12 cellular contexts compared by ENCODE assay signal in the genomic region with DNA sequence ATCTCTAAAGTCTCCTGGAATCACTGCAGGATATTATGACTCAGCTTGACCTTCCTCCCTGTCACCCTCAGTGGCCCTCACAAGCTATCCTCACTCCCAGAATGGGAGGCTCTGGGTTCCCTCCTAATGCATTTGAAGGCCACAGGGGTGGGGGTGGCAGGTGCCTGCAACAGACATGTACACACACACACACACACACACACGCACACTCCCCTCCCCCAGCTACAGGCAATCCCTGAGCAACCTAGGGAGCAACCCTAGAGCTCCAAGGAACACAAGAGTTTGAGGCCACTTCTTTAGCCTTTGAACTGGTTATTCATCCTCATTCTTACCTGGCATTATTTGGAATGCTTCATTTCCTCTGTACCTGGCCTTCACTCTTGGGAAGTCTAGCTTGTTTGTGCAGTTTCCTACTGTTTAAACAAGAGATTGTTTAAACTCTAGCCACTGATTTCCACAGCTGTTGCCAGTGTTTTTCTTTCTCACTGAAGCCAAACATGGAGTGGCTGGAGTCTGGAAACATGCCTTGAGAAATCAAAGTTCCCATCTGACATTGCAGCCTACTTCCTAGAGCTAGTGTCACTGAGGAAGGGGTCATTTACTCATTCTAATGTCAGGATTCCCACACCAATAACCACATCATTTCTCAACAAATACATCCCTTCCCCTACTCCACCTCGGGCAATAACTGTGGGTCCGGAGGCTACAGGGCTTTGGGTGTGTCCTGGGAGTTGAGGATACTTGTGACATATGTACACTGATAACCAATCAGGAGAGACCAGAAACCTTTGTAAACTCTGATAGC. TPM values are rescaled to one million over a fixed set of nuclear protein-coding genes. Genes with fewer than 3 reads are reported as not detected.
DNase-seq lines count a peak whose midpoint lies in the region; ATAC-seq, FAIRE-seq and TF ChIP-seq lines count a peak whose summit lies in the region.
"Had no signal": no experiment of that assay in that cellular context is flagged by ENCODE, and none has a peak within 500 bp of the region (broad histone marks: within the 10 kb centered on the region; RNA-seq: fewer than 3 reads in every experiment).

No MANE protein-coding gene starts in this region.

- FAIRE-seq in kidney (lab: Jason Lieb, UNC): no peak
- no peak for FAIRE-seq in urothelium cell line (lab: Jason Lieb, UNC)

- H3K36me3 ChIP-seq in adipocyte (ENCODE audit: control insufficient read depth, insufficient read depth, low read length, severe bottlenecking) (peaks cover 41% of the 10 kb centered on the region), kidney (ENCODE audit: control insufficient read depth in 1 of 2, insufficient read depth in 2 of 2, low read length in 2 of 2) (no peaks in the 10 kb centered on the region), stomach (no peaks in the 10 kb centered on the region)

- H3K4me1 ChIP-seq in adipocyte (ENCODE audit: control insufficient read depth, insufficient read depth, low read length): peaks cover 10% of the 10 kb centered on the region
- peaks cover 2 to 3% of the 10 kb centered on the region in 2 donors for H3K4me1 ChIP-seq in kidney (ENCODE audit: control insufficient read depth in 1 of 2, insufficient read depth in 1 of 2, low read depth in 1 of 2, low read length in 2 of 2)
- peaks cover 0 to 29% (median 23%) of the 10 kb centered on the region in 4 donors for H3K4me1 ChIP-seq in stomach

- DNase-seq in LHCN-M2 (ENCODE audit: low read depth) (peak; percentile 12), adipocyte (ENCODE audit: low read depth) (peak; percentile 28), kidney (peak; percentile 27), stomach (no peak), urothelium cell line (ENCODE audit: low spot score) (no peak), mesenteric fat pad (ENCODE audit: low spot score) (no peak)
- DNase-seq: activated CD4-positive, alpha-beta T cell treated with anti-CD3 and anti-CD28 coated beads for 1 hour; CD8-positive, alpha-beta memory T cell; NCI-H1048 had no signal

- WGBS in stomach, 5 donors: 22 to 36% (median 28%) methylated on average over 3 of the region's 3 CpGs

- H3K27me3 ChIP-seq in adipocyte (replicated peaks; ENCODE audit: control insufficient read depth, insufficient read depth, low read length): peaks cover 4% of the 10 kb centered on the region
- H3K27me3 ChIP-seq in stomach: peaks cover 0 to 4% (median 0%) of the 10 kb centered on the region in 3 donors

- intact Hi-C loops in kidney (cut with DNase I): no loop called here
- intact Hi-C loops in stomach (cut with DNase I; ENCODE audit: low total_unique reads): no loop called here

- no peak for TF ChIP-seq POLR2A in stomach (IDR thresholded peaks at IDR 0.05)

- no peaks in the 10 kb centered on the region for H3K9me3 ChIP-seq in adipocyte (ENCODE audit: control insufficient read depth, low read length)
- no peaks in the 10 kb centered on the region for H3K9me3 ChIP-seq in kidney (ENCODE audit: control insufficient read depth in 1 of 2, low read length in 2 of 2)
- H3K9me3 ChIP-seq in stomach: no peaks in the 10 kb centered on the region

- H3K4me3 ChIP-seq in adipocyte (ENCODE audit: low read length) (no peak overlapping the region), kidney (ENCODE audit: low read length in 2 of 2) (no peak overlapping the region), stomach (no peak overlapping the region)

- no peak for TF ChIP-seq EP300 in stomach (IDR thresholded peaks at IDR 0.05)

- no peak overlapping the region for H3K9ac ChIP-seq in adipocyte (ENCODE audit: low read length)
- H3K9ac ChIP-seq in kidney (ENCODE audit: low read length in 2 of 2): no peak overlapping the region

- TF ChIP-seq CTCF in kidney (IDR thresholded peaks at IDR 0.05; ENCODE audit: borderline replicate concordance, extremely low read depth, insufficient read depth) (no peak), stomach (IDR thresholded peaks at IDR 0.05) (no peak)

- H3K27ac ChIP-seq in kidney (ENCODE audit: low read depth in 2 of 2, low read length in 2 of 2): no peak overlapping the region
- peak overlapping the region; percentile 52 to 90 (median 61) for H3K27ac ChIP-seq in stomach

- no peak for ATAC-seq in HG03469 (IDR thresholded peaks at IDR 0.05; ENCODE audit: unreplicated experiment)
- ATAC-seq: activated T-helper 17 cell treated with anti-CD3 and anti-CD28 coated beads, Interleukin-2, amount 50 U/mL, for 72 hours; stimulated activated effector memory CD8-positive, alpha-beta T cell treated with anti-CD3 and anti-CD28 coated beads, Interleukin-12 subunit alpha, Interleukin-12 subunit beta, amount 100 ng/mL, for 72 hours had no signal

RNA-seq across cellular contexts. Expression of gene MAOA, which starts 37.7 kb away (rescaled TPM):
- total RNA-seq in LHCN-M2 (2014; rRNA removed) (4.6 and 5.0 TPM in 2 replicates), kidney (227 TPM), stomach (100 to 1,000 TPM in 3 of 5 donors, 10 to 100 TPM in 2; 69.6 to 157 (median 109) TPM), mesenteric fat pad (232 TPM)
- polyA plus RNA-seq in LHCN-M2 (2012): 2.5 TPM
- polyA plus RNA-seq in kidney (ENCODE audit: insufficient read depth, low read depth, low replicate concordance) (134 TPM), stomach (10 to 100 TPM; 47.0 to 91.3 (median 63.3) TPM)

Comparison
In these comparisons a context has a peak if more than half of its experiments do, and no peak if none do; other contexts are left out.
1. DNase-seq: peak in LHCN-M2 (single experiment), adipocyte (single experiment) and kidney (single experiment); none in stomach (single experiment), urothelium cell line (single experiment) and mesenteric fat pad (single experiment).
2. H3K27ac ChIP-seq: peak in stomach (5 of 5); none in kidney (0 of 2).
3. RNA of gene MAOA, which starts 37.7 kb away (total RNA-seq): 232 TPM in mesenteric fat pad (single experiment), 227 TPM in kidney (single experiment) and 69.6 to 157 TPM in stomach; 4.6 to 5.0 TPM in LHCN-M2; every median in the first group is over 10 times any median in the second.